In the genomic region with DNA sequence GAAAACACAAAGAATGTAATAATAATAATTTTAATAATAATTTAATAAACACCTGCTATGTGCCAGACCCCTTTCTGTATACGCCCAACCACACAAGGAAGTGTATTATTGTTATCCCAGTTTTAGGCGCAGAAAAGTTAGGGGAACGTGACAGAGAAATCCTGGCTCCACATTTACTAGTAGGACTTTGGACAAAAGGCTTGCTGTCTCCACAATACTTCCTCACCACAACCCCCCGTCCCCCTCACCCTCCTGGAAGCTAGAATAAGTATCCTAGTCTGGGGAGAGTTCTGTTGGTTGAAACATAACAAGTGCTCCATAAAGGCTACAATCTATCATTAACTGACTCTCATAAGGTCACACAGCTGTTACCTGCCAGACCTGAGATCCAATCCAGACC, we compare ENCODE assay signal across 1 cellular context.
TF ChIP-seq lines count a peak whose summit lies in the region.

No MANE protein-coding gene starts in this region.

TF ChIP-seq in A549, 52 proteins besides CTCF, POLR2A, EP300 and RAD21 (continued from another document):
- no peak for TF ChIP-seq EHMT2 (IDR thresholded peaks at IDR 0.05; ENCODE audit: low read depth)
- TF ChIP-seq HOXA7 (CRISPR knock-in tag; IDR thresholded peaks at IDR 0.05) = no peak
- TF ChIP-seq POLR2AphosphoS2 (conservative IDR thresholded peaks at IDR 0.05; ENCODE audit: low read length) = no peak
- TF ChIP-seq JUNB (IDR thresholded peaks at IDR 0.05) = no peak
- no peak for TF ChIP-seq HEYL (CRISPR knock-in tag; IDR thresholded peaks at IDR 0.05)
- no peak for TF ChIP-seq HDAC2 (IDR thresholded peaks at IDR 0.05)
- TF ChIP-seq CEBPB (IDR thresholded peaks at IDR 0.05) = no peak
